In the genomic region with DNA sequence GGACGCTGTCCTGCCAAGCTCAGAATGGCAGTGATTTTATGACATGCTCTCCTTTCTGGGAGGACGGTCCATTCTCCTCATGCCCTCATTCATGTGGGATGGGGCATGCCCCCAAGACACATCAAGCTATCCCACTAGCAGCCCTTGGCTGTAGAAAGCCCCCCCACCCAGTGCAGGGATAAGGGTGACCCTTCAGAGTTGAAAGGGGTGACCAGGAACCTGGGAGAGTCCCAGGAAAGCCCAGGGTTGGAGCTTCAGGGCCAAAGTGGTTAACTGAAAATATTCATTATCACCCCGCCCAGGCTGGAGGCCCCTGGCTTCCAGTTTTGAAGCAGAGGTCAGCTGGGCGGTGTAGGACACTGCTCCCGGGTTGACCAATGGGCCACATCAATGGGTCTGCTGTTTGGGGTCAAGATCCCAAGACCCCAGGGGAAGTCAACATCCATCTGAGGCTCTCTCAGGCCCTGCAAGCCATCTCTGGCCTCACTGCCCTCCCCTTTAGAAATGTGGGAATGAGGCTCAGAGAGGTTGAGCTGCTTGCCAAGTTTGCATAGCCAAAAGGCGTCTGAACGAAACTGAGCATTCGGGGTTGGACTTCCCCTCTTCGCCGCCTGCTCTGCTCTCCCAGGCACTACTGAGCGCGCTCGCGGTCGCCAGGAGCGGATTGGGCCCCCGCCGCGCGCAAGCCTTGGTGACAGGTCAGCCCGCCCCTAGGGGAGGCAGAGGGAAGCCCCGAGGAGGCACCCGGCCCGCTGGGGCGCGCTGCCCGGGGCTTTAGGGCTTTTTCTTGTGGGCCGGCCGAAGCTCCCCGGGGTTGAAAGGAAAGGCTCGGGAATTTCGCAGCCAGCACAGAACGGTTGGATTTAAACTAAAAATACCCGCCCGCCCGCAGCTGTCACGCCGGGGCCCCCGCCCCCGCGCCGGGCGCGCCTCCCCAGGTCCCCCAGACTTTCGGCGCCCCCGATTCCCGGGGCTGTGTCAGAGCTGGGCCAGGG, we compare ENCODE assay signal across 8 cellular contexts. TPM values are rescaled to one million over a fixed set of nuclear protein-coding genes. Genes with fewer than 3 reads are reported as not detected.
A peak's percentile ranks its signal among the peaks of the same experiment; 100 is the strongest.
DNase-seq lines count a peak whose midpoint lies in the region; ATAC-seq and TF ChIP-seq lines count a peak whose summit lies in the region.

No MANE protein-coding gene starts in this region.

- TF ChIP-seq CTCF in epithelial cell of esophagus (IDR thresholded peaks at IDR 0.05; ENCODE audit: insufficient read depth, low read depth, low read length, missing control alignments), result no peak

- peak overlapping the region; percentile 34 for H3K4me3 ChIP-seq in epithelial cell of esophagus (ENCODE audit: low read length)

- ATAC-seq in GM18520 (IDR thresholded peaks at IDR 0.05; ENCODE audit: unreplicated experiment) (peak; percentile 71), HG03060 (IDR thresholded peaks at IDR 0.05; ENCODE audit: low read depth, unreplicated experiment) (peak; percentile 43), naive B cell (ENCODE audit: low read depth in 2 of 2) (peak; percentile 91 to 93)
- peak; percentile 94 for ATAC-seq in stimulated activated memory B cell treated with anti-CD40 and anti-IgM and Interleukin-4, amounts not matched to agents 10 μg/mL and 1 μg/mL and 100 μg/mL, for 72 hours

- H3K4me3 Mint-ChIP-seq in naive B cell, result peak overlapping the region; percentile 88 to 96 (median 94)
- H3K4me3 Mint-ChIP-seq in stimulated activated memory B cell treated with anti-CD40 and anti-IgM and Interleukin-4, amounts not matched to agents 10 μg/mL and 1 μg/mL and 100 μg/mL, for 72 hours, result peak overlapping the region; percentile 82

- in situ Hi-C loops in ACHN (cut with HindIII; ENCODE audit: low pct_ligation_motif_present, low pct_unique_long_range_greater_than_20kb, low sequenced_read_pairs), result no loop called here

- no peaks in the 10 kb centered on the region for H3K9me3 Mint-ChIP-seq in naive B cell
- no peaks in the 10 kb centered on the region for H3K9me3 Mint-ChIP-seq in stimulated activated memory B cell treated with anti-CD40 and anti-IgM and Interleukin-4, amounts not matched to agents 10 μg/mL and 1 μg/mL and 100 μg/mL, for 72 hours

- H3K36me3 Mint-ChIP-seq in naive B cell, result no peaks in the 10 kb centered on the region
- H3K36me3 Mint-ChIP-seq in stimulated activated memory B cell treated with anti-CD40 and anti-IgM and Interleukin-4, amounts not matched to agents 10 μg/mL and 1 μg/mL and 100 μg/mL, for 72 hours, result peaks cover 11% of the 10 kb centered on the region

- peak; percentile 33 for DNase-seq in ACHN
- DNase-seq in NCI-H510A treated with DMSO at 0.1 percent for 48 hours (lab: John Stamatoyannopoulos, UW), result peak; percentile 40
- peak; percentile 74 to 84 (median 77) for DNase-seq in activated CD8-positive, alpha-beta memory T cell treated with anti-CD3 and anti-CD28 coated beads for 48 hours (ENCODE audit: low read depth in 2 of 3, low spot score in 2 of 3)
- DNase-seq in epithelial cell of esophagus (ENCODE audit: low read depth), result peak; percentile 26
- DNase-seq in naive B cell, result peak; percentile 94

- no peaks in the 10 kb centered on the region for H3K27me3 Mint-ChIP-seq in naive B cell
- no peaks in the 10 kb centered on the region for H3K27me3 Mint-ChIP-seq in stimulated activated memory B cell treated with anti-CD40 and anti-IgM and Interleukin-4, amounts not matched to agents 10 μg/mL and 1 μg/mL and 100 μg/mL, for 72 hours

- peaks cover 60 to 81% (median 80%) of the 10 kb centered on the region in 3 donors for H3K4me1 Mint-ChIP-seq in naive B cell
- H3K4me1 Mint-ChIP-seq in stimulated activated memory B cell treated with anti-CD40 and anti-IgM and Interleukin-4, amounts not matched to agents 10 μg/mL and 1 μg/mL and 100 μg/mL, for 72 hours, result peaks cover 84% of the 10 kb centered on the region

- peak overlapping the region; percentile 95 to 99 (median 98) for H3K27ac Mint-ChIP-seq in naive B cell
- peak overlapping the region; percentile 74 for H3K27ac Mint-ChIP-seq in stimulated activated memory B cell treated with anti-CD40 and anti-IgM and Interleukin-4, amounts not matched to agents 10 μg/mL and 1 μg/mL and 100 μg/mL, for 72 hours

RNA-seq across cellular contexts. Expression of gene SYNE3, which starts 0.6 kb away (rescaled TPM):
- polyA plus RNA-seq in naive B cell (ENCODE audit: low read depth in 6 of 6), result 1 to 10 TPM in 5 of 6 donors, under 1 TPM in 1; 0.71 to 9.4 (median 5.3) TPM

RNA-seq across cellular contexts. Expression of gene GLRX5, which starts 19.0 kb away (rescaled TPM):
- 10 to 100 TPM; 51.3 to 98.1 (median 62.4) TPM for polyA plus RNA-seq in naive B cell (ENCODE audit: low read depth in 6 of 6)

Comparison
In these comparisons a context has a peak if more than half of its experiments do, and no peak if none do; other contexts are left out.
1. Peak in every context shown above with its lines: DNase-seq, ATAC-seq and H3K4me3 ChIP-seq.
2. DNase-seq: peak in every context shown above with its lines; median percentile 94 in naive B cell; 77 in activated CD8-positive, alpha-beta memory T cell treated with anti-CD3 and anti-CD28 coated beads for 48 hours; 40 in NCI-H510A treated with DMSO at 0.1 percent for 48 hours; 33 in ACHN; 26 in epithelial cell of esophagus.
3. ATAC-seq: peak in every context shown above with its lines; median percentile 94 in stimulated activated memory B cell treated with anti-CD40 and anti-IgM and Interleukin-4, amounts not matched to agents 10 μg/mL and 1 μg/mL and 100 μg/mL, for 72 hours; 92 in naive B cell; 71 in GM18520; 43 in HG03060.